ENCODE assay signal across 17 cellular contexts in the genomic region with DNA sequence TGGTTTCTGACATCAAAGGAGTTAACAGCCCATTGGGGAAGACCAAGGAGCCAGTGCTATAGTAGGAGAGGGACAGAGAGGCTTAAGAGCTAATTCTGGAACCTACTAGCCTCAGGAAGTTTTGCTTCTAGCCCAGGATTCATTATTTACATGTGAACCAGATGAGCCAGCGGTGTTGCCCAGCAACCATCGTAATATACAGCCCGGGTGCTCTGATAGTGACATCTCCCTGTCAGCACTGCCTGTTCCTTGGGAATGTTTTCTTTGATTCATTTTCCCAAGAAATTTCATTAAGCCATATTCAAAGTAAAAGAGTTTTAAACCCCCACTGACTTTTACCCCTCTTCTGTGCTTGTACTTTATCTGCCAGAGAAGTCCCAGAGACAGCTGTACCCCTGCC.
DNase-seq lines count a peak whose midpoint lies in the region; ATAC-seq, FAIRE-seq and TF ChIP-seq lines count a peak whose summit lies in the region.
"Had no signal": no experiment of that assay in that cellular context is flagged by ENCODE, and none has a peak within 500 bp of the region (broad histone marks: within the 10 kb centered on the region; RNA-seq: fewer than 3 reads in every experiment).

No MANE protein-coding gene starts in this region.

- H3K27me3 Mint-ChIP-seq in natural killer cell treated with Interleukin-12 subunit alpha and Interleukin-12 subunit beta and Interleukin-15 and Interleukin-18, amount 100 ng/mL, for 72 hours = peaks cover 6 to 13% of the 10 kb centered on the region in 2 donors

- no peak overlapping the region for H3K27ac Mint-ChIP-seq in natural killer cell treated with Interleukin-12 subunit alpha and Interleukin-12 subunit beta and Interleukin-15 and Interleukin-18, amount 100 ng/mL, for 72 hours
- H3K27ac Mint-ChIP-seq: activated naive CD8-positive, alpha-beta T cell had no signal

- peak; percentile 75 for FAIRE-seq in H54 (lab: Jason Lieb, UNC)
- FAIRE-seq: RCC 7860 had no signal

- H3K4me3 Mint-ChIP-seq in natural killer cell treated with Interleukin-12 subunit alpha and Interleukin-12 subunit beta and Interleukin-15 and Interleukin-18, amount 100 ng/mL, for 72 hours = no peak overlapping the region
- H3K4me3 Mint-ChIP-seq: activated naive CD8-positive, alpha-beta T cell had no signal

- no peaks in the 10 kb centered on the region for H3K4me1 Mint-ChIP-seq in natural killer cell treated with Interleukin-12 subunit alpha and Interleukin-12 subunit beta and Interleukin-15 and Interleukin-18, amount 100 ng/mL, for 72 hours (ENCODE audit: low read depth in 2 of 2)

- H3K36me3 Mint-ChIP-seq in natural killer cell treated with Interleukin-12 subunit alpha and Interleukin-12 subunit beta and Interleukin-15 and Interleukin-18, amount 100 ng/mL, for 72 hours = no peaks in the 10 kb centered on the region
- H3K36me3 Mint-ChIP-seq: activated naive CD8-positive, alpha-beta T cell had no signal

- peak; percentile 60 for DNase-seq in COLO668 (lab: John Stamatoyannopoulos, UW; ENCODE audit: unreplicated experiment)
- DNase-seq in H54 (ENCODE audit: insufficient read length, low spot score) = no peak
- DNase-seq in amniotic epithelial cell (ENCODE audit: low read depth) = peak; percentile 53
- peak; percentile 57 for DNase-seq in hepatic stellate cell (ENCODE audit: low spot score)
- no peak for DNase-seq in RKO (ENCODE audit: low spot score)
- no peak for DNase-seq in NK-92 treated with Interleukin-12 subunit alpha and Interleukin-12 subunit beta, amount 100 ng/mL, for 24 hours (lab: John Stamatoyannopoulos, UW)
- no peak for DNase-seq in natural killer cell treated with Interleukin-12 subunit alpha and Interleukin-12 subunit beta and Interleukin-15 and Interleukin-18, amount 100 ng/mL, for 72 hours (ENCODE audit: low spot score)
- DNase-seq: activated CD8-positive, alpha-beta memory T cell treated with anti-CD3 and anti-CD28 coated beads, Interleukin-2, amount 50 U/mL, for 48 hours; cerebellar nuclear complex; EL; heart left ventricle; MV-4-11; NCI-H524 treated with DMSO at 0.1 percent for 48 hours; T-helper 1 cell had no signal

- TF ChIP-seq POLR2A in H54 (IDR thresholded peaks at IDR 0.05; ENCODE audit: low read depth, low read length) = no peak

- no peak for ATAC-seq in GM19452 (IDR thresholded peaks at IDR 0.05; ENCODE audit: unreplicated experiment)
- no peak for ATAC-seq in natural killer cell treated with Interleukin-12 subunit alpha and Interleukin-12 subunit beta and Interleukin-15 and Interleukin-18, amount 100 ng/mL, for 72 hours

- H3K9me3 Mint-ChIP-seq in natural killer cell treated with Interleukin-12 subunit alpha and Interleukin-12 subunit beta and Interleukin-15 and Interleukin-18, amount 100 ng/mL, for 72 hours = no peaks in the 10 kb centered on the region

Comparison
In these comparisons a context has a peak if more than half of its experiments do, and no peak if none do; other contexts are left out.
1. DNase-seq: peak in COLO668 (single experiment), amniotic epithelial cell (single experiment) and hepatic stellate cell (single experiment); none in H54 (single experiment), RKO (single experiment), NK-92 treated with Interleukin-12 subunit alpha and Interleukin-12 subunit beta, amount 100 ng/mL, for 24 hours (single experiment) and natural killer cell treated with Interleukin-12 subunit alpha and Interleukin-12 subunit beta and Interleukin-15 and Interleukin-18, amount 100 ng/mL, for 72 hours (single experiment).